Comparison of ENCODE assay signal across 23 cellular contexts in genomic region chr1:106621853-106622252, GRCh38.
DNase-seq lines count a peak whose midpoint lies in the region; FAIRE-seq and TF ChIP-seq lines count a peak whose summit lies in the region.
"Had no signal": no experiment of that assay in that cellular context is flagged by ENCODE, and none has a peak within 500 bp of the region (broad histone marks: within the 10 kb centered on the region; RNA-seq: fewer than 3 reads in every experiment).

No MANE protein-coding gene starts in this region.

- no peak for TF ChIP-seq EP300 in ovary (IDR thresholded peaks at IDR 0.05)

- TF ChIP-seq POLR2A in ovary (IDR thresholded peaks at IDR 0.05), result no peak

- H3K36me3 ChIP-seq in ovary (no peaks in the 10 kb centered on the region), right atrium auricular region (no peaks in the 10 kb centered on the region)
- H3K36me3 ChIP-seq: heart left ventricle, right lobe of liver, upper lobe of left lung had no signal

- TF ChIP-seq CTCF in ovary (IDR thresholded peaks at IDR 0.05), result no peak
- TF ChIP-seq CTCF in right atrium auricular region (IDR thresholded peaks at IDR 0.05), result no peak

- H3K9me3 ChIP-seq in ovary (no peaks in the 10 kb centered on the region), right atrium auricular region (peaks cover 0 to 6% of the 10 kb centered on the region in 2 donors)
- H3K9me3 ChIP-seq: right lobe of liver, upper lobe of left lung had no signal

- no peak overlapping the region for H3K4me3 ChIP-seq in ovary
- no peak overlapping the region for H3K4me3 ChIP-seq in right atrium auricular region
- H3K4me3 ChIP-seq: heart left ventricle, right lobe of liver, upper lobe of left lung had no signal

- no peaks in the 10 kb centered on the region for H3K4me1 ChIP-seq in ovary (ENCODE audit: insufficient read depth)
- H3K4me1 ChIP-seq in right atrium auricular region, result no peaks in the 10 kb centered on the region
- H3K4me1 ChIP-seq: heart left ventricle, parathyroid adenoma, right lobe of liver, upper lobe of left lung had no signal

- peak; percentile 93 for FAIRE-seq in RCC 7860 (lab: Jason Lieb, UNC)
- FAIRE-seq: GM12892 had no signal

- peak; percentile 33 for DNase-seq in NCI-H345 (lab: John Stamatoyannopoulos, UW)
- no peak for DNase-seq in NCI-H345 treated with DMSO at 0.1 percent for 48 hours (lab: John Stamatoyannopoulos, UW; ENCODE audit: unreplicated experiment)
- DNase-seq in NCI-H1092 treated with DMSO at 0.1 percent for 48 hours (lab: John Stamatoyannopoulos, UW), result peak; percentile 82
- peak; percentile 56 for DNase-seq in RCC 7860 (ENCODE audit: low spot score)
- peak; percentile 58 for DNase-seq in left kidney (ENCODE audit: low read depth, low spot score)
- no peak for DNase-seq in ovary
- no peak for DNase-seq in dermis blood vessel endothelial cell
- DNase-seq in right atrium auricular region (ENCODE audit: low spot score), result no peak
- DNase-seq: activated naive CD4-positive, alpha-beta T cell treated with anti-CD3 and anti-CD28 coated beads for 36 hours; COR-L47; effector CD4-positive, alpha-beta T cell; erythroblast; foreskin fibroblast; heart left ventricle; IMR-90; NCI-H1694 treated with DMSO at 0.1 percent for 48 hours; NCI-H2227 treated with DMSO at 0.1 percent for 48 hours; right lobe of liver; SIG-M5; stimulated activated CD4-positive, alpha-beta T cell treated with anti-CD3 and anti-CD28 coated beads, Interleukin-2, amount 100 ng/mL, for 48 hours; upper lobe of left lung had no signal

- intact Hi-C loops in ovary (cut with DNase I), result no loop called here

- no peak overlapping the region for H3K27ac ChIP-seq in ovary
- no peak overlapping the region for H3K27ac ChIP-seq in right atrium auricular region
- H3K27ac ChIP-seq: heart left ventricle, parathyroid adenoma, right lobe of liver, upper lobe of left lung had no signal

- 53 to 61% (median 55%) methylated on average over 2 of the region's 2 CpGs for WGBS in ovary, 3 donors

- no peaks in the 10 kb centered on the region for H3K27me3 ChIP-seq in ovary
- H3K27me3 ChIP-seq in right atrium auricular region, result no peaks in the 10 kb centered on the region
- H3K27me3 ChIP-seq: heart left ventricle, right lobe of liver, upper lobe of left lung had no signal

Comparison
In these comparisons a context has a peak if more than half of its experiments do, and no peak if none do; other contexts are left out.
1. DNase-seq: peak in NCI-H345 (single experiment), NCI-H1092 treated with DMSO at 0.1 percent for 48 hours (single experiment), RCC 7860 (single experiment) and left kidney (single experiment); none in NCI-H345 treated with DMSO at 0.1 percent for 48 hours (single experiment), ovary (0 of 5), dermis blood vessel endothelial cell (single experiment) and right atrium auricular region (single experiment).